8 cellular contexts compared by ENCODE assay signal in genomic region chr21:45651921-45652320, GRCh38. TPM values are rescaled to one million over a fixed set of nuclear protein-coding genes. Genes with fewer than 3 reads are reported as not detected.
"Had no signal": no experiment of that assay in that cellular context is flagged by ENCODE, and none has a peak within 500 bp of the region (broad histone marks: within the 10 kb centered on the region; RNA-seq: fewer than 3 reads in every experiment).

No MANE protein-coding gene starts in this region.

- FAIRE-seq: H1, H54, HepG2 had no signal

- DNase-seq: H9, HCEC 1CT had no signal

- H3K4me3 Mint-ChIP-seq: GM23338, H9, IgD-negative memory B cell had no signal

- H3K27ac Mint-ChIP-seq: GM23338, H9, IgD-negative memory B cell had no signal

- H3K4me1 Mint-ChIP-seq: GM23338, H9, IgD-negative memory B cell had no signal

- H3K36me3 Mint-ChIP-seq: IgD-negative memory B cell had no signal

RNA-seq across cellular contexts. Expression of gene PCBP3, which starts 8.4 kb away (rescaled TPM):
- total RNA-seq: HepG2, HT-29 had no signal
